In genomic region chr20:63125893-63126601, GRCh38 we compare ENCODE assay signal across 19 cellular contexts.
DNase-seq lines count a peak whose midpoint lies in the region; ATAC-seq, FAIRE-seq and TF ChIP-seq lines count a peak whose summit lies in the region.
"Had no signal": no experiment of that assay in that cellular context is flagged by ENCODE, and none has a peak within 500 bp of the region (broad histone marks: within the 10 kb centered on the region; RNA-seq: fewer than 3 reads in every experiment).

No MANE protein-coding gene starts in this region.

- CTCF ChIA-PET in H1 (lab: Charles Lee; ENCODE audit: partially characterized antibody): interaction anchor here (2.0 kb wide), 1 partner anchor 47 kb away, joined by 5 read pairs; no protein-coding TSS in a partner anchor

- POLR2A ChIA-PET in H1 (lab: Charles Lee; ENCODE audit: partially characterized antibody): no interaction called here

- H3K4me2 ChIP-seq in H1 (ENCODE audit: insufficient read depth in 1 of 2, low read depth in 2 of 2, low read length in 2 of 2) (no peak overlapping the region), mesendoderm (ENCODE audit: low read length) (no peak overlapping the region)

- H2BK120ac ChIP-seq in H1 (replicated peaks; ENCODE audit: low read depth, low read length) (no peak overlapping the region), mesendoderm (ENCODE audit: low read depth, low read length) (no peak overlapping the region)

- no peak for TF ChIP-seq POLR2A in H1 (IDR thresholded peaks at IDR 0.05; ENCODE audit: control extremely low read depth in 1 of 2, low read depth in 2 of 2, low read length in 2 of 2)

- peak overlapping the region; percentile 57; the same call in 1 of the 2 replicates for H4K8ac ChIP-seq in H1 (ENCODE audit: extremely low read depth, insufficient read depth, low read length)
- no peak overlapping the region for H4K8ac ChIP-seq in mesendoderm (ENCODE audit: low read depth, low read length)

- peak overlapping the region; percentile 30 for H3K27ac Mint-ChIP-seq in neural crest cell (ENCODE audit: unreplicated experiment)
- H3K27ac Mint-ChIP-seq: activated CD4-positive, alpha-beta T cell treated with anti-CD3 and anti-CD28 coated beads for 36 hours; activated naive CD8-positive, alpha-beta T cell treated with anti-CD3 and anti-CD28 coated beads, Interleukin-2, amount 50 U/mL, for 24 hours; natural killer cell had no signal

- H3K27me3 ChIP-seq in H1 (replicated peaks in 1 of 4; ENCODE audit: control insufficient read depth in 3 of 4, extremely low read depth in 1 of 4, insufficient read depth in 3 of 4, low read length in 3 of 4) (no peaks in the 10 kb centered on the region; a peak in 2 of 7 replicates), mesendoderm (ENCODE audit: insufficient read depth, low read length, poor library complexity) (no peaks in the 10 kb centered on the region)
- H3K27me3 ChIP-seq: body of pancreas, uterus had no signal

- no peaks in the 10 kb centered on the region; a peak in 1 of 4 replicates for H3K9me3 ChIP-seq in H1 (ENCODE audit: insufficient read depth in 2 of 2, low read depth in 1 of 2, low read length in 1 of 2)
- H3K9me3 ChIP-seq: body of pancreas, uterus had no signal

- H3K4me1 ChIP-seq in H1 (replicated peaks in 1 of 4; ENCODE audit: control insufficient read depth in 3 of 4, insufficient read depth in 4 of 4, low read length in 3 of 4) (peaks cover 0 to 9% (median 2%) of the 10 kb centered on the region in 4 experiments; a peak in 4 of 7 replicates), mesendoderm (ENCODE audit: control insufficient read depth, low read depth, low read length) (no peaks in the 10 kb centered on the region)
- H3K4me1 ChIP-seq: body of pancreas, parathyroid adenoma, uterus had no signal

- no peak for TF ChIP-seq EP300 in H1 (IDR thresholded peaks at IDR 0.05; ENCODE audit: borderline replicate concordance in 1 of 2, low read depth in 2 of 2, low read length in 2 of 2)

- no peaks in the 10 kb centered on the region for H3K79me2 ChIP-seq in H1 (ENCODE audit: control insufficient read depth in 1 of 2, insufficient read depth in 2 of 2, low read length in 2 of 2)
- no peaks in the 10 kb centered on the region for H3K79me2 ChIP-seq in mesendoderm (ENCODE audit: control insufficient read depth, insufficient read depth, low read length)
- H3K79me2 ChIP-seq: parathyroid adenoma had no signal

- no peak overlapping the region for H2BK12ac ChIP-seq in H1 (ENCODE audit: low read depth, low read length)

- ATAC-seq in left ventricle myocardium superior (no peak), GM21360 (IDR thresholded peaks at IDR 0.05; ENCODE audit: unreplicated experiment) (no peak)
- ATAC-seq: activated CD4-positive, alpha-beta T cell treated with anti-CD3 and anti-CD28 coated beads for 36 hours; activated naive CD8-positive, alpha-beta T cell treated with anti-CD3 and anti-CD28 coated beads, Interleukin-2, amount 50 U/mL, for 24 hours; body of pancreas; natural killer cell had no signal

- peaks cover 21% of the 10 kb centered on the region for H3K4me1 Mint-ChIP-seq in neural crest cell
- H3K4me1 Mint-ChIP-seq: activated CD4-positive, alpha-beta T cell treated with anti-CD3 and anti-CD28 coated beads for 36 hours; activated naive CD8-positive, alpha-beta T cell treated with anti-CD3 and anti-CD28 coated beads, Interleukin-2, amount 50 U/mL, for 24 hours; CD14-positive monocyte; natural killer cell had no signal

- H4K91ac ChIP-seq in H1 (replicated peaks; ENCODE audit: insufficient read length, low read length): no peak overlapping the region

- H2AK5ac ChIP-seq in H1 (ENCODE audit: low read depth, low read length) (no peak overlapping the region), mesendoderm (ENCODE audit: low read length) (no peak overlapping the region)

- H3K14ac ChIP-seq in H1 (ENCODE audit: insufficient read length): no peak overlapping the region

- no peak overlapping the region for H2AFZ ChIP-seq in H1 (ENCODE audit: low read length)
- H2AFZ ChIP-seq: parathyroid adenoma had no signal

- H2BK20ac ChIP-seq in H1 (ENCODE audit: low read length): no peak overlapping the region; the same call in 1 of the 2 replicates

- H2BK15ac ChIP-seq in H1 (ENCODE audit: low read length): no peak overlapping the region
- no peak overlapping the region for H2BK15ac ChIP-seq in mesendoderm (replicated peaks; ENCODE audit: low read depth)

- no peaks in the 10 kb centered on the region for H3K36me3 ChIP-seq in H1 (ENCODE audit: control insufficient read depth in 2 of 4, insufficient read depth in 4 of 4, low read length in 3 of 4)
- no peaks in the 10 kb centered on the region for H3K36me3 ChIP-seq in mesendoderm (ENCODE audit: control insufficient read depth, insufficient read depth, low read length)
- H3K36me3 ChIP-seq: uterus had no signal

- H3K36me3 Mint-ChIP-seq in neural crest cell (ENCODE audit: low read depth): no peaks in the 10 kb centered on the region
- H3K36me3 Mint-ChIP-seq: CD14-positive monocyte, natural killer cell had no signal

- H3K9me3 Mint-ChIP-seq in neural crest cell: no peaks in the 10 kb centered on the region
- H3K9me3 Mint-ChIP-seq: activated naive CD8-positive, alpha-beta T cell treated with anti-CD3 and anti-CD28 coated beads, Interleukin-2, amount 50 U/mL, for 24 hours; natural killer cell had no signal

- H3K27ac ChIP-seq in H1 (ENCODE audit: low read depth, low read length): no peak overlapping the region
- H3K27ac ChIP-seq in mesendoderm (ENCODE audit: low read depth, low read length): no peak overlapping the region
- H3K27ac ChIP-seq: body of pancreas, parathyroid adenoma, uterus had no signal

- intact Hi-C loops in cardiac septum (cut with DNase I) (no loop called here), left ventricle myocardium superior (cut with micrococcal nuclease) (no loop called here)

- H3K23ac ChIP-seq in H1 (ENCODE audit: insufficient read length): no peak overlapping the region
- H3K23ac ChIP-seq in mesendoderm (ENCODE audit: low read length): no peak overlapping the region

- no peaks in the 10 kb centered on the region for H3K23me2 ChIP-seq in H1 (ENCODE audit: low read depth, low read length)

- peaks cover 15% of the 10 kb centered on the region for H3K27me3 Mint-ChIP-seq in neural crest cell (ENCODE audit: low read depth)

- H2BK5ac ChIP-seq in H1 (ENCODE audit: low read depth, low read length) (0 out of 2 replicates have a peak overlapping the region, but pooled peaks have one; percentile 9), mesendoderm (ENCODE audit: low read length) (no peak overlapping the region)

- H3K9ac ChIP-seq in H1 (replicated peaks in 1 of 4; ENCODE audit: extremely low read depth in 1 of 4, low read depth in 3 of 4, low read length in 3 of 4) (no peak overlapping the region), mesendoderm (ENCODE audit: low read length) (no peak overlapping the region)
- H3K9ac ChIP-seq: parathyroid adenoma had no signal

- H3K79me1 ChIP-seq in H1 (ENCODE audit: low read depth, low read length): no peaks in the 10 kb centered on the region
- no peaks in the 10 kb centered on the region for H3K79me1 ChIP-seq in mesendoderm (ENCODE audit: low read length)

- H4K5ac ChIP-seq in H1 (ENCODE audit: insufficient read length, low read depth, low read length) (no peak overlapping the region), mesendoderm (ENCODE audit: low read length) (no peak overlapping the region)

- TF ChIP-seq CTCF in H1 (IDR thresholded peaks at IDR 0.05; ENCODE audit: control extremely low read depth in 1 of 3, insufficient read depth in 1 of 3, low read depth in 1 of 3, low read length in 3 of 3): no peak
- TF ChIP-seq CTCF in neural crest cell (conservative IDR thresholded peaks at IDR 0.05): no peak

- H3K56ac ChIP-seq in H1 (replicated peaks; ENCODE audit: insufficient read length, low read depth, low read length) (no peak overlapping the region), mesendoderm (ENCODE audit: low read length) (no peak overlapping the region)

- no peak for TF ChIP-seq RAD21 in H1 (IDR thresholded peaks at IDR 0.05 in 1 of 2, conservative IDR thresholded peaks at IDR 0.05 in 1 of 2; ENCODE audit: low read depth in 2 of 2, low read length in 2 of 2)

- H3K4me3 Mint-ChIP-seq in neural crest cell: no peak overlapping the region
- H3K4me3 Mint-ChIP-seq: activated CD4-positive, alpha-beta T cell treated with anti-CD3 and anti-CD28 coated beads for 36 hours; activated naive CD8-positive, alpha-beta T cell treated with anti-CD3 and anti-CD28 coated beads, Interleukin-2, amount 50 U/mL, for 24 hours; CD14-positive monocyte; natural killer cell had no signal

- H3K4ac ChIP-seq in H1 (replicated peaks; ENCODE audit: insufficient read length, low read depth, low read length): no peak overlapping the region
- H3K4ac ChIP-seq in mesendoderm (ENCODE audit: low read depth, low read length): no peak overlapping the region

- H4K20me1 ChIP-seq in H1 (replicated peaks in 1 of 2; ENCODE audit: control insufficient read depth in 1 of 2, insufficient read depth in 2 of 2, low read length in 2 of 2): peaks cover 0 to 2% of the 10 kb centered on the region in 2 experiments

- no peak overlapping the region; the same call in 1 of the 2 replicates for H3K18ac ChIP-seq in H1 (ENCODE audit: extremely low read depth, low read length)
- no peak overlapping the region for H3K18ac ChIP-seq in mesendoderm (ENCODE audit: low read length)

- no peak for FAIRE-seq in H1 (lab: Jason Lieb, UNC)

- no peak overlapping the region for H3K4me3 ChIP-seq in H1 (ENCODE audit: extremely low read depth in 1 of 4, insufficient read depth in 2 of 4, low read depth in 3 of 4, low read length in 4 of 4)
- no peak overlapping the region for H3K4me3 ChIP-seq in mesendoderm (ENCODE audit: low read length)
- H3K4me3 ChIP-seq: body of pancreas, uterus had no signal

- 87% methylated on average over 19 of the region's 19 CpGs; no CpG with 5 or more reads in 1 of the 2 experiments for WGBS in H1 (ENCODE audit: extremely low coverage in 1 of 2, insufficient coverage in 1 of 2, insufficient read length in 1 of 2, insufficient replicate concordance in 2 of 2, low coverage in 1 of 2, low lambda C conversion rate in 2 of 2, missing lambda C conversion rate in 1 of 2), 2 experiments
- no CpG with 5 or more reads among the region's 19 CpGs for WGBS in mesendoderm (ENCODE audit: extremely low coverage, insufficient coverage, low lambda C conversion rate)

- DNase-seq in cardiac septum (ENCODE audit: low spot score): peak; percentile 53
- DNase-seq in left ventricle myocardium superior: no peak
- no peak for DNase-seq in H1 (ENCODE audit: low read depth in 1 of 2, low spot score in 2 of 2)
- DNase-seq in neural crest cell (ENCODE audit: low read depth, low spot score): no peak
- no peak for DNase-seq in AG08396 (ENCODE audit: low spot score)
- no peak for DNase-seq in mesendoderm
- no peak for DNase-seq in UCSD-AML1 (lab: John Stamatoyannopoulos, UW; ENCODE audit: unreplicated experiment)
- DNase-seq: activated CD4-positive, alpha-beta T cell treated with anti-CD3 and anti-CD28 coated beads for 36 hours; activated naive CD8-positive, alpha-beta T cell treated with anti-CD3 and anti-CD28 coated beads, Interleukin-2, amount 50 U/mL, for 24 hours; HCEC 1CT; mesenchymal stem cell; natural killer cell; NCI-H187; SIG-M5; uterus had no signal

TF ChIP-seq in H1, 55 proteins besides CTCF, POLR2A, EP300 and RAD21:
- no peak for TF ChIP-seq CEBPB (IDR thresholded peaks at IDR 0.05; ENCODE audit: low read depth, low read length)
- 0 out of 2 replicates have a peak, but pooled peaks have one; percentile 12 for TF ChIP-seq BACH1 (IDR thresholded peaks at IDR 0.05; ENCODE audit: low read length)
